15 cellular contexts compared by ENCODE assay signal in the genomic region with DNA sequence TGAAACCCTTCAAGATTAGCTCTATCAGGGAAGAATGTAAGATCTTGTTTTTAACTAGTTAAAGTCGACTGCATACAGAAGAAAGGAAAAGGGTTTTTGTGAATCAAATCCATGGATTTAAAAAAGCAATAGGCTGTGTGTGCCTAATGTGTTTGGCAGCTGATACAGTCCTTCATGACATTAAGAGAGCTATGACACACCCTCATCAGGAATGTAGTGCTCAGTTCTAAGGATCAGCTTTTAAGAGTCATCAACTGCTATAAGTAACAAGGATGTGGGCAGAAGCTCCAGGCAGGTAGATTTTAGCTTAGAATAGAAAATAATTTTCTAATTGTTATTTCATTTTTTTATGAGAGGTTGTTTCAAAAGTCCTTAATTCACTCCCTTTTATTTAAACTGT. TPM values are rescaled to one million over a fixed set of nuclear protein-coding genes. Genes with fewer than 3 reads are reported as not detected.
DNase-seq lines count a peak whose midpoint lies in the region; ATAC-seq and TF ChIP-seq lines count a peak whose summit lies in the region.
"Had no signal": no experiment of that assay in that cellular context is flagged by ENCODE, and none has a peak within 500 bp of the region (broad histone marks: within the 10 kb centered on the region; RNA-seq: fewer than 3 reads in every experiment).

No MANE protein-coding gene starts in this region.

- no peaks in the 10 kb centered on the region for H3K9me3 ChIP-seq in MG63

- DNase-seq in ELR (ENCODE audit: low read depth) (peak; percentile 82), MG63 (peak; percentile 38), omental fat pad (ENCODE audit: low spot score) (no peak), NCI-H748 treated with DMSO at 0.1 percent for 48 hours (lab: John Stamatoyannopoulos, UW) (no peak), D341Med (ENCODE audit: low spot score) (no peak), ecto neural progenitor cell (ENCODE audit: low spot score) (no peak)
- no peak for DNase-seq in NK-92 treated with Interleukin-12 subunit alpha and Interleukin-12 subunit beta, amount 100 ng/mL, for 24 hours (lab: John Stamatoyannopoulos, UW)
- DNase-seq: activated CD4-positive, alpha-beta T cell treated with anti-CD3 and anti-CD28 coated beads, Interleukin-2, amount 50 U/mL, for 48 hours; activated naive CD4-positive, alpha-beta T cell; dermis blood vessel endothelial cell; H7; NCI-H526 treated with DMSO at 0.1 percent for 48 hours; stimulated activated CD8-positive, alpha-beta memory T cell treated with anti-CD3 and anti-CD28 coated beads, Interleukin-4, amount 100 ng/mL, for 48 hours; T-helper 1 cell had no signal

- peak; percentile 100 for ATAC-seq in esophagus mucosa
- ATAC-seq in omental fat pad (ENCODE audit: low FRiP score), result peak; percentile 86

- TF ChIP-seq CTCF in omental fat pad (IDR thresholded peaks at IDR 0.05), result no peak

- H3K27me3 ChIP-seq in MG63, result no peaks in the 10 kb centered on the region

- H3K36me3 ChIP-seq in MG63, result no peaks in the 10 kb centered on the region

- no peak overlapping the region for H3K4me3 ChIP-seq in MG63

RNA-seq across cellular contexts. Expression of gene PPP1R1C, which starts 52.9 kb away (rescaled TPM):
- total RNA-seq in MG63 (2014; rRNA removed; shearing (Covaris generic); ENCODE audit: low replicate concordance), result 0.07 and 0.53 TPM in 2 replicates
- total RNA-seq in esophagus mucosa (1.8 TPM), omental fat pad (1 to 10 TPM in 2 of 4 donors, not detected in 2; 1.1 to 1.3 TPM)

Comparison
In these comparisons a context has a peak if more than half of its experiments do, and no peak if none do; other contexts are left out.
1. DNase-seq: peak in ELR (single experiment) and MG63 (single experiment); none in omental fat pad (single experiment), NCI-H748 treated with DMSO at 0.1 percent for 48 hours (single experiment), D341Med (single experiment), NK-92 treated with Interleukin-12 subunit alpha and Interleukin-12 subunit beta, amount 100 ng/mL, for 24 hours (single experiment) and ecto neural progenitor cell (single experiment).